ENCODE assay signal across 8 cellular contexts in genomic region chr4:170027181-170027829, GRCh38. TPM values are rescaled to one million over a fixed set of nuclear protein-coding genes. Genes with fewer than 3 reads are reported as not detected.
DNase-seq lines count a peak whose midpoint lies in the region; ATAC-seq and TF ChIP-seq lines count a peak whose summit lies in the region.

No MANE protein-coding gene starts in this region.

- peak overlapping the region in 3 of 4 donors; percentile 75 to 83 (median 81) for H3K27ac ChIP-seq in Peyer's patch
- no peak overlapping the region for H3K27ac ChIP-seq in muscle layer of duodenum (ENCODE audit: low read length)

- no peaks in the 10 kb centered on the region for H3K27me3 ChIP-seq in Peyer's patch
- H3K27me3 ChIP-seq in muscle layer of duodenum (ENCODE audit: low read depth, low read length): no peaks in the 10 kb centered on the region

- ATAC-seq in GM21576 (IDR thresholded peaks at IDR 0.05; ENCODE audit: unreplicated experiment): peak; percentile 64

- H3K36me3 ChIP-seq in Peyer's patch: no peaks in the 10 kb centered on the region
- no peaks in the 10 kb centered on the region for H3K36me3 ChIP-seq in muscle layer of duodenum (ENCODE audit: control insufficient read depth in 1 of 2, insufficient read depth in 2 of 2, low read length in 2 of 2)

- H3K4me1 ChIP-seq in Peyer's patch: peaks cover 0 to 6% (median 2%) of the 10 kb centered on the region in 4 donors
- H3K4me1 ChIP-seq in muscle layer of duodenum (ENCODE audit: control insufficient read depth in 1 of 2, insufficient read depth in 2 of 2, low read length in 2 of 2): peaks cover 0 to 12% of the 10 kb centered on the region in 2 donors

- TF ChIP-seq CTCF in Peyer's patch (IDR thresholded peaks at IDR 0.05): peak in 1 of 6 experiments; percentile 35

- H3K9me3 ChIP-seq in Peyer's patch (no peaks in the 10 kb centered on the region), muscle layer of duodenum (ENCODE audit: control insufficient read depth in 1 of 2, low read length in 2 of 2) (no peaks in the 10 kb centered on the region)

- peak; percentile 93 for DNase-seq in DMS 273 (lab: John Stamatoyannopoulos, UW; ENCODE audit: unreplicated experiment)
- peak; percentile 74 for DNase-seq in HuH-7.5 (ENCODE audit: low spot score)
- peak; percentile 86 to 97 (median 94) for DNase-seq in Peyer's patch
- peak; percentile 76 to 77 for DNase-seq in activated T-helper 1 cell treated with anti-CD3 and anti-CD28 coated beads, Interleukin-2, amount 50 U/mL, for 16 hours (ENCODE audit: low read depth in 1 of 2, low spot score in 1 of 2)
- DNase-seq in fibroblast of gingiva (ENCODE audit: low read depth): peak; percentile 97
- DNase-seq in stimulated activated CD8-positive, alpha-beta memory T cell treated with anti-CD3 and anti-CD28 coated beads, Interleukin-4, amount 100 ng/mL, for 48 hours: peak; percentile 94

- H3K4me3 ChIP-seq in Peyer's patch (peak overlapping the region; percentile 71 to 86 (median 80)), muscle layer of duodenum (ENCODE audit: low read depth in 1 of 2, low read length in 2 of 2) (peak overlapping the region; percentile 76 to 89)

- TF ChIP-seq POLR2A in Peyer's patch (IDR thresholded peaks at IDR 0.05): peak in 1 of 2 donors; percentile 65

RNA-seq across cellular contexts. Expression of gene MFAP3L, which starts 1.1 kb away (rescaled TPM):
- 1 to 10 TPM; 1.7 to 2.2 (median 1.7) TPM for total RNA-seq in Peyer's patch
